Comparison of ENCODE assay signal across 19 cellular contexts in genomic region chr16:85332175-85332574, GRCh38.
"Had no signal": no experiment of that assay in that cellular context is flagged by ENCODE, and none has a peak within 500 bp of the region (broad histone marks: within the 10 kb centered on the region; RNA-seq: fewer than 3 reads in every experiment).

No MANE protein-coding gene starts in this region.

- H3K4me3 Mint-ChIP-seq: activated B cell treated with CpG ODN at 0.5 μM for 24 hours; activated CD4-positive, alpha-beta T cell treated with anti-CD3 and anti-CD28 coated beads for 36 hours; activated naive CD8-positive, alpha-beta T cell treated with anti-CD3 and anti-CD28 coated beads for 36 hours; central memory CD8-positive, alpha-beta T cell; natural killer cell treated with Interleukin-12 subunit alpha and Interleukin-12 subunit beta and Interleukin-15 and Interleukin-18, amount 100 ng/mL, for 72 hours; stimulated activated effector memory CD8-positive, alpha-beta T cell treated with anti-CD3 and anti-CD28 coated beads, Interleukin-12 subunit alpha, Interleukin-12 subunit beta, amount 100 ng/mL, for 72 hours; T-helper 1 cell treated with Interleukin-12 subunit alpha and Interleukin-12 subunit beta and Interleukin-4 antibody, amounts not matched to agents 30 μg/mL and 1 μg/mL, for 36 hours had no signal

- H3K36me3 ChIP-seq: lower lobe of right lung, transverse colon, uterus had no signal

- H3K36me3 Mint-ChIP-seq: activated naive CD8-positive, alpha-beta T cell treated with anti-CD3 and anti-CD28 coated beads for 36 hours; natural killer cell treated with Interleukin-12 subunit alpha and Interleukin-12 subunit beta and Interleukin-15 and Interleukin-18, amount 100 ng/mL, for 72 hours; stimulated activated effector memory CD8-positive, alpha-beta T cell treated with anti-CD3 and anti-CD28 coated beads, Interleukin-12 subunit alpha, Interleukin-12 subunit beta, amount 100 ng/mL, for 72 hours had no signal

- H3K27me3 ChIP-seq: hepatocyte, transverse colon, uterus had no signal

- H3K4me2 ChIP-seq: hepatocyte had no signal

- H3K4me3 ChIP-seq: hepatocyte, lower lobe of right lung, transverse colon, uterus had no signal

- H3K27ac Mint-ChIP-seq: activated CD4-positive, alpha-beta T cell treated with anti-CD3 and anti-CD28 coated beads for 36 hours; activated naive CD8-positive, alpha-beta T cell treated with anti-CD3 and anti-CD28 coated beads for 36 hours; natural killer cell treated with Interleukin-12 subunit alpha and Interleukin-12 subunit beta and Interleukin-15 and Interleukin-18, amount 100 ng/mL, for 72 hours; stimulated activated effector memory CD8-positive, alpha-beta T cell treated with anti-CD3 and anti-CD28 coated beads, Interleukin-12 subunit alpha, Interleukin-12 subunit beta, amount 100 ng/mL, for 72 hours; T-helper 1 cell treated with Interleukin-12 subunit alpha and Interleukin-12 subunit beta and Interleukin-4 antibody, amounts not matched to agents 30 μg/mL and 1 μg/mL, for 36 hours had no signal

- DNase-seq: activated B cell treated with CpG ODN at 0.5 μM for 24 hours; activated CD4-positive, alpha-beta T cell treated with anti-CD3 and anti-CD28 coated beads for 36 hours; activated CD4-positive, alpha-beta T cell treated with anti-CD3 and anti-CD28 coated beads, Interleukin-2, amount 50 U/mL, for 48 hours; activated naive CD4-positive, alpha-beta T cell treated with Interleukin-2 at 50 U/mL for 16 hours; activated naive CD8-positive, alpha-beta T cell treated with anti-CD3 and anti-CD28 coated beads for 36 hours; activated T-cell treated with anti-CD3 and anti-CD28 coated beads, Interleukin-2, amount 50 U/mL, for 48 hours; effector memory CD4-positive, alpha-beta T cell; glutamatergic neuron; lower lobe of right lung; stimulated activated CD4-positive, alpha-beta T cell treated with anti-CD3 and anti-CD28 coated beads, Interleukin-2, amount 100 ng/mL, for 24 hours; T1000; uterus had no signal

- H3K9me3 ChIP-seq: lower lobe of right lung, transverse colon, uterus had no signal

- H3K79me2 ChIP-seq: hepatocyte had no signal

- H2AFZ ChIP-seq: hepatocyte had no signal

- H3K27ac ChIP-seq: hepatocyte, lower lobe of right lung, uterus had no signal

- ATAC-seq: activated CD4-positive, alpha-beta T cell treated with anti-CD3 and anti-CD28 coated beads for 36 hours; lower lobe of right lung; natural killer cell treated with Interleukin-12 subunit alpha and Interleukin-12 subunit beta and Interleukin-15 and Interleukin-18, amount 100 ng/mL, for 72 hours; sciatic nerve; stimulated activated effector memory CD8-positive, alpha-beta T cell treated with anti-CD3 and anti-CD28 coated beads, Interleukin-12 subunit alpha, Interleukin-12 subunit beta, amount 100 ng/mL, for 72 hours had no signal

- H3K9me3 Mint-ChIP-seq: activated B cell treated with CpG ODN at 0.5 μM for 24 hours; activated naive CD8-positive, alpha-beta T cell treated with anti-CD3 and anti-CD28 coated beads for 36 hours; central memory CD8-positive, alpha-beta T cell; natural killer cell treated with Interleukin-12 subunit alpha and Interleukin-12 subunit beta and Interleukin-15 and Interleukin-18, amount 100 ng/mL, for 72 hours; stimulated activated effector memory CD8-positive, alpha-beta T cell treated with anti-CD3 and anti-CD28 coated beads, Interleukin-12 subunit alpha, Interleukin-12 subunit beta, amount 100 ng/mL, for 72 hours; T-helper 1 cell treated with Interleukin-12 subunit alpha and Interleukin-12 subunit beta and Interleukin-4 antibody, amounts not matched to agents 30 μg/mL and 1 μg/mL, for 36 hours had no signal
